In the genomic region with DNA sequence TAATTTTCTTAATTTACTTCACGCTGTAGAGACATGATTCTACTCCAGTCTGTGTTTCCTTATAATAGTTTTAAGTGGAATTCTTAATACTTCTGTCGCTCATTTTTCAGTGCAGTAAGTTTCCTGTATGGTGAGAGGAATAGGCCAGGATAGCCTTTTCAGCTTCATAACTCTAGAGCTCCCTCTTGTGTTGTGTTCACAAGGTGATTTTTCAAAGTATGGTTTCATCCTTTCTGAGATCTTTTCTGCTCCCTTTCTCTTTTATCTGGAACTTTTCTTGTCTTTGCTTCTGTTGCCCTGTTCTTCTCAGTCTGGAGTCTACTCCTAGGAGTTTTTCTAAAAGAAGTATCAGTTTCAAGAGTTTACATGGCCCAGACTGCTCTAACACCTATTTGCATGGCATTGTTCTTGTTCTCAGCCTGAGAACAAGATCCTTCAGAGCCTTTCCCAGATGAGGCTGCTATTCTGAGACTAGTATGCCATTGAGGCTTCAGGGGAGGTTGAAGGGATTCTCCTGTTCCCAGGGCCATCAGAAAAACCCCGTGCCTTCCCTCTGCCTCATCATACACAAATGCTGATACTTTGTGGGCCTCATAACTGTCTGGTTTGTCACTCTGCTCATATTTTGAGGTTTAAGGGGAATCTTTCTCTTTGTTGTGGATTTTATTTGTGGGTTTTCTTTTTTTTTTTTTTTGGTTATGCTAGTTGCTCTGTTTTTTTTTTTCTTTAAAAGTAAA, we compare ENCODE assay signal across 8 cellular contexts. TPM values are rescaled to one million over a fixed set of nuclear protein-coding genes. Genes with fewer than 3 reads are reported as not detected.
DNase-seq lines count a peak whose midpoint lies in the region; ATAC-seq and TF ChIP-seq lines count a peak whose summit lies in the region.

No MANE protein-coding gene starts in this region.

- H3K4me3 ChIP-seq in OCI-LY3 (ENCODE audit: low read length) = no peak overlapping the region

- DNase-seq in NOMO-1 (lab: John Stamatoyannopoulos, UW; ENCODE audit: unreplicated experiment in 2 of 2) (peak; percentile 5 to 26), NOMO-1 treated with dmso at 0.1 percent for 144 hours (lab: John Stamatoyannopoulos, UW; ENCODE audit: unreplicated experiment) (no peak), dermis blood vessel endothelial cell (peak; percentile 82), medulla oblongata (ENCODE audit: extremely low spot score) (peak; percentile 71)
- DNase-seq in activated CD4-positive, alpha-beta T cell treated with anti-CD3 and anti-CD28 coated beads, Interleukin-2, amount 50 U/mL, for 48 hours = no peak

- H3K27ac ChIP-seq in OCI-LY3 (ENCODE audit: low read length) = no peak overlapping the region

- no peak overlapping the region for H3K9ac ChIP-seq in OCI-LY3 (ENCODE audit: low read length)

- H3K36me3 ChIP-seq in OCI-LY3 (replicated peaks; ENCODE audit: low read depth, low read length) = peaks cover 12% of the 10 kb centered on the region

- H3K4me1 ChIP-seq in OCI-LY3 (ENCODE audit: low read length) = 0 out of 2 replicates have a peak, but pooled peaks cover 6% of the 10 kb centered on the region

- H3K4me2 ChIP-seq in OCI-LY3 (ENCODE audit: low read length) = no peak overlapping the region

- no peak overlapping the region for H2AFZ ChIP-seq in OCI-LY3 (ENCODE audit: low read depth, low read length)

- peaks cover 3% of the 10 kb centered on the region; the same call in 1 of the 2 replicates for H3K79me2 ChIP-seq in OCI-LY3 (ENCODE audit: low read length)

- H4K20me1 ChIP-seq in OCI-LY3 (ENCODE audit: insufficient read depth, low read length) = peaks cover 4% of the 10 kb centered on the region; the same call in 1 of the 2 replicates

- peak; percentile 61 for TF ChIP-seq CTCF in OCI-LY3 (IDR thresholded peaks at IDR 0.05; ENCODE audit: low read depth, low read length)

- H3K9me3 ChIP-seq in OCI-LY3 (ENCODE audit: insufficient read depth, low read length) = no peaks in the 10 kb centered on the region

- no peaks in the 10 kb centered on the region for H3K27me3 ChIP-seq in OCI-LY3 (ENCODE audit: low read depth, low read length)

- ATAC-seq in HG02678 (IDR thresholded peaks at IDR 0.05; ENCODE audit: unreplicated experiment) = peak; percentile 68
- ATAC-seq in HG03039 (IDR thresholded peaks at IDR 0.05; ENCODE audit: unreplicated experiment) = no peak

RNA-seq across cellular contexts. Expression of gene NET1, which starts 21.8 kb away (rescaled TPM):
- 21.1 and 34.8 TPM in 2 replicates for total RNA-seq in dermis blood vessel endothelial cell

RNA-seq across cellular contexts. Expression of gene TUBAL3, which starts 29.6 kb away (rescaled TPM):
- total RNA-seq in dermis blood vessel endothelial cell = 0.28 and 0.34 TPM in 2 replicates

Comparison
In these comparisons a context has a peak if more than half of its experiments do, and no peak if none do; other contexts are left out.
1. DNase-seq: peak in NOMO-1 (2 of 2), dermis blood vessel endothelial cell (single experiment) and medulla oblongata (single experiment); none in NOMO-1 treated with dmso at 0.1 percent for 144 hours (single experiment) and activated CD4-positive, alpha-beta T cell treated with anti-CD3 and anti-CD28 coated beads, Interleukin-2, amount 50 U/mL, for 48 hours (0 of 2).